Comparison of ENCODE assay signal across 8 cellular contexts in the genomic region with DNA sequence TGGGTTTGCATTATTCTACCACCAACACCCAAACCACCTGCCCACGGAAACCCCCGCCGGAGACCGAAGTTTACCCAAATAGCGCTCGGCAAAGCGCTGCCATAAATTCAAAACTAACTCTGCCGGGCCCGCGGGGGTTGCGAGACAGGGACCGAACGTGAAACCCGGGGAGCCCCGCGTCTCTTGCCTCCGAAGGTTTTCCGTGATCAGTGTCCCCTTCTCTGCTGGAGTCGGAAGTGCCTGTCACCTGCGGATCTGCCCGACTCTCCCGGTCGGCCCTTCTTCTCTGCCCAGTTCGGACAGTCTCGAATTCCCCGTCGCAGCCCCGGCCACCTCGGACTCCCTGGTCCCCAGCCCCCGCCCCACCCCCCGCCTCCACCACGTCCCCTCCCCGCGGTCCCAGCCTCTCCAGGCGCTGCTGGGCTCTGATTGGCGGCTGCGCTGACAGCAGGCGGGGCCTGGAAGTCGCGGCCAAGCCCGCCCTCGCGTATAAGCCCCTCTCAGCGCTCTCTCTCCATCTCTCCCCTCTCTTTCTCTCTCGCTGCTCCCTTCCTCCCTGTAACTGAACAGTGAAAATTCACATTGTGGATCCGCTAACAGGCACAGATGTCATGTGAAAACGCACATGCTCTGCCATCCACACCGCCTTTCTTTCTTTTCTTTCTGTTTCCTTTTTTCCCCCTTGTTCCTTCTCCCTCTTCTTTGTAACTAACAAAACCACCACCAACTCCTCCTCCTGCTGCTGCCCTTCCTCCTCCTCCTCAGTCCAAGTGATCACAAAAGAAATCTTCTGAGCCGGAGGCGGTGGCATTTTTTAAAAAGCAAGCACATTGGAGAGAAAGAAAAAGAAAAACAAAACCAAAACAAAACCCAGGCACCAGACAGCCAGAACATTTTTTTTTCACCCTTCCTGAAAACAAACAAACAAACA. TPM values are rescaled to one million over a fixed set of nuclear protein-coding genes. Genes with fewer than 3 reads are reported as not detected.
A peak's percentile ranks its signal among the peaks of the same experiment; 100 is the strongest.
DNase-seq lines count a peak whose midpoint lies in the region; ATAC-seq and TF ChIP-seq lines count a peak whose summit lies in the region.

A gene (plus strand): TSS at position 517 of the 931 bp plus-strand sequence. CDS start 642 bp downstream, outside the sequence.

- H3K9me3 ChIP-seq in HUES6 (ENCODE audit: control insufficient read depth, insufficient read depth, low read depth, low read length) = no peaks in the 10 kb centered on the region
- no peaks in the 10 kb centered on the region for H3K9me3 ChIP-seq in ectodermal cell (ENCODE audit: control insufficient read depth, low read length)
- no peaks in the 10 kb centered on the region for H3K9me3 ChIP-seq in liver (ENCODE audit: control insufficient read depth in 4 of 4, low read length in 3 of 4)
- no peaks in the 10 kb centered on the region for H3K9me3 ChIP-seq in OCI-LY7 (ENCODE audit: low read length)

- no peak within 1 kb of the TSS for H2AFZ ChIP-seq in OCI-LY7 (ENCODE audit: low read length)

- CTCF ChIA-PET in T-cell (lab: Charles Lee) = interaction anchor here in 1 of 2 donors (0.7 kb wide), 1 partner anchor 841 kb away, joined by 3 read pairs; no protein-coding TSS in a partner anchor
- CTCF ChIA-PET in OCI-LY7 (lab: Charles Lee; ENCODE audit: unreplicated experiment) = no interaction called here

- no peaks in the 10 kb centered on the region for H3K9me3 Mint-ChIP-seq in T-cell

- peak within 1 kb of the TSS; percentile 5 for H3K9ac ChIP-seq in HUES6 (ENCODE audit: low read length)
- no peak within 1 kb of the TSS for H3K9ac ChIP-seq in liver (ENCODE audit: low read depth in 1 of 2, low read length in 2 of 2)

- peaks cover 41 to 51% of the 10 kb centered on the region in 2 donors for H3K27me3 Mint-ChIP-seq in T-cell

- H3K4me3 Mint-ChIP-seq in T-cell = peak within 1 kb of the TSS; percentile 79 to 87 (median 84)

- H3K27ac Mint-ChIP-seq in T-cell = peak within 1 kb of the TSS in 1 of 2 donors; percentile 68

- TF ChIP-seq RAD21 in liver (IDR thresholded peaks at IDR 0.05) = no peak

- H3K9me2 ChIP-seq in OCI-LY7 (ENCODE audit: insufficient read depth, low read length) = no peaks in the 10 kb centered on the region

- peak in 15 of 34 experiments; percentile 5 to 44 (median 23) for DNase-seq in T-cell
- peak; percentile 17 for DNase-seq in stimulated activated CD8-positive, alpha-beta memory T cell treated with anti-CD3 and anti-CD28 coated beads, Interleukin-12 subunit alpha, Interleukin-12 subunit beta, amount 100 ng/mL, for 4 hours (ENCODE audit: low read depth)
- no peak for DNase-seq in OCI-LY7 (ENCODE audit: low spot score)

- H3K4me3 ChIP-seq in GM08714 (ENCODE audit: low read length) (peak within 1 kb of the TSS; percentile 93), HUES6 (ENCODE audit: low read depth, low read length) (peak within 1 kb of the TSS; percentile 83), ectodermal cell (ENCODE audit: insufficient read depth, low read depth, low read length) (peak within 1 kb of the TSS; percentile 57), liver (ENCODE audit: low read depth in 1 of 3, low read length in 3 of 3) (peak within 1 kb of the TSS; percentile 53 to 95 (median 87)), OCI-LY7 (ENCODE audit: low read depth, low read length, poor library complexity, severe bottlenecking) (no peak within 1 kb of the TSS)

- peak; percentile 88 for ATAC-seq in GM21529 (IDR thresholded peaks at IDR 0.05; ENCODE audit: unreplicated experiment)
- ATAC-seq in T-cell (replicated peaks in 1 of 4) = peak; percentile 57 to 80 (median 72)

- H3K27me3 ChIP-seq in HUES6 (ENCODE audit: control insufficient read depth, insufficient read depth, low read length) (peaks cover 64% of the 10 kb centered on the region), ectodermal cell (ENCODE audit: control insufficient read depth, insufficient read depth, low read length, poor library complexity, severe bottlenecking) (peaks cover 64% of the 10 kb centered on the region), liver (ENCODE audit: control insufficient read depth in 4 of 4, insufficient read depth in 4 of 4, low read length in 3 of 4) (peaks cover 2 to 12% (median 6%) of the 10 kb centered on the region in 4 donors)

- H3K27ac ChIP-seq in HUES6 (ENCODE audit: low read depth, low read length) (no peak within 1 kb of the TSS), ectodermal cell (ENCODE audit: insufficient read depth, low read depth, low read length, poor library complexity, severe bottlenecking) (no peak within 1 kb of the TSS), liver (ENCODE audit: low read depth in 1 of 2, low read length in 2 of 2) (no peak within 1 kb of the TSS), OCI-LY7 (ENCODE audit: low read depth, low read length, poor library complexity, severe bottlenecking) (no peak within 1 kb of the TSS)

- H3K36me3 ChIP-seq in HUES6 (ENCODE audit: control insufficient read depth, insufficient read depth, low read length) (no peaks in the 10 kb centered on the region), ectodermal cell (ENCODE audit: control insufficient read depth, insufficient read depth, low read length) (no peaks in the 10 kb centered on the region), liver (ENCODE audit: control insufficient read depth in 4 of 4, insufficient read depth in 3 of 4, low read depth in 1 of 4, low read length in 3 of 4) (no peaks in the 10 kb centered on the region), OCI-LY7 (ENCODE audit: insufficient read depth, low read length) (no peaks in the 10 kb centered on the region)

- peaks cover 25 to 37% (median 28%) of the 10 kb centered on the region in 3 donors for H3K4me1 Mint-ChIP-seq in T-cell

- intact Hi-C loops in OCI-LY7 (cut with micrococcal nuclease; ENCODE audit: unreplicated experiment) = no loop called here

- 0% methylated on average over 48 to 49 of the region's 50 CpGs for WGBS in ectodermal cell, 2 experiments
- WGBS in liver = under 1% methylated on average over 50 of the region's 50 CpGs

- H3K4me2 ChIP-seq in OCI-LY7 (ENCODE audit: low read length) = no peak within 1 kb of the TSS

- POLR2A ChIA-PET in T-cell (lab: Charles Lee) = no interaction called here
- POLR2A ChIA-PET in OCI-LY7 (lab: Charles Lee) = no interaction called here

- no peak for TF ChIP-seq CTCF in liver (IDR thresholded peaks at IDR 0.05; ENCODE audit: low read depth, low read length, missing input control)
- no peak for TF ChIP-seq CTCF in OCI-LY7 (conservative IDR thresholded peaks at IDR 0.05; ENCODE audit: low read length)

- no peaks in the 10 kb centered on the region for H3K79me2 ChIP-seq in OCI-LY7 (ENCODE audit: insufficient read depth, low read depth, low read length)

- H3K36me3 Mint-ChIP-seq in T-cell = no peaks in the 10 kb centered on the region

- BruUV-seq in OCI-LY7 (replicated peaks; lab: Mats Ljungman, UMichigan) = no TSS peak

- no peaks in the 10 kb centered on the region for H4K20me1 ChIP-seq in OCI-LY7 (ENCODE audit: insufficient read depth, low read length)

- H3K4me1 ChIP-seq in HUES6 (ENCODE audit: control insufficient read depth, insufficient read depth, low read length) (peaks cover 35% of the 10 kb centered on the region), ectodermal cell (ENCODE audit: control insufficient read depth, insufficient read depth, low read length) (peaks cover 21% of the 10 kb centered on the region), liver (ENCODE audit: control insufficient read depth in 4 of 4, insufficient read depth in 4 of 4, low read length in 3 of 4) (peaks cover 10 to 43% (median 39%) of the 10 kb centered on the region in 4 donors), OCI-LY7 (ENCODE audit: insufficient read depth, low read length, poor library complexity, severe bottlenecking) (no peaks in the 10 kb centered on the region)

TF ChIP-seq in liver, 16 proteins besides CTCF, POLR2A, EP300 and RAD21 (continues in another document):
- TF ChIP-seq RXRA (IDR thresholded peaks at IDR 0.05) (no peak), HNF4A (conservative IDR thresholded peaks at IDR 0.05) (no peak), FOXA2 (IDR thresholded peaks at IDR 0.05) (no peak), NR2F2 (IDR thresholded peaks at IDR 0.05) (no peak), TAF1 (conservative IDR thresholded peaks at IDR 0.05) (no peak), EGR1 (IDR thresholded peaks at IDR 0.05; ENCODE audit: low read depth in 2 of 2) (no peak), SP1 (IDR thresholded peaks at IDR 0.05) (no peak), FOXA1 (IDR thresholded peaks at IDR 0.05) (no peak), GABPA (IDR thresholded peaks at IDR 0.05 in 1 of 2, conservative IDR thresholded peaks at IDR 0.05 in 1 of 2) (no peak), YY1 (IDR thresholded peaks at IDR 0.05) (no peak)
- TF ChIP-seq, protein P1, sequence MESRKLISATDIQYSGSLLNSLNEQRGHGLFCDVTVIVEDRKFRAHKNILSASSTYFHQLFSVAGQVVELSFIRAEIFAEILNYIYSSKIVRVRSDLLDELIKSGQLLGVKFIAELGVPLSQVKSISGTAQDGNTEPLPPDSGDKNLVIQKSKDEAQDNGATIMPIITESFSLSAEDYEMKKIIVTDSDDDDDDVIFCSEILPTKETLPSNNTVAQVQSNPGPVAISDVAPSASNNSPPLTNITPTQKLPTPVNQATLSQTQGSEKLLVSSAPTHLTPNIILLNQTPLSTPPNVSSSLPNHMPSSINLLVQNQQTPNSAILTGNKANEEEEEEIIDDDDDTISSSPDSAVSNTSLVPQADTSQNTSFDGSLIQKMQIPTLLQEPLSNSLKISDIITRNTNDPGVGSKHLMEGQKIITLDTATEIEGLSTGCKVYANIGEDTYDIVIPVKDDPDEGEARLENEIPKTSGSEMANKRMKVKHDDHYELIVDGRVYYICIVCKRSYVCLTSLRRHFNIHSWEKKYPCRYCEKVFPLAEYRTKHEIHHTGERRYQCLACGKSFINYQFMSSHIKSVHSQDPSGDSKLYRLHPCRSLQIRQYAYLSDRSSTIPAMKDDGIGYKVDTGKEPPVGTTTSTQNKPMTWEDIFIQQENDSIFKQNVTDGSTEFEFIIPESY (IDR thresholded peaks at IDR 0.05) = no peak
- TF ChIP-seq, protein P2, sequence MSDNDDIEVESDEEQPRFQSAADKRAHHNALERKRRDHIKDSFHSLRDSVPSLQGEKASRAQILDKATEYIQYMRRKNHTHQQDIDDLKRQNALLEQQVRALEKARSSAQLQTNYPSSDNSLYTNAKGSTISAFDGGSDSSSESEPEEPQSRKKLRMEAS (IDR thresholded peaks at IDR 0.05) = no peak

RNA-seq across cellular contexts. Expression of the gene that starts here (rescaled TPM):
- total RNA-seq in T-cell = under 1 TPM in 1 of 5 donors, not detected in 4; 0.03 TPM
- polyA plus RNA-seq in ectodermal cell (2013, experiment 1 of 4) = 1.3 TPM
- 1.3 TPM for polyA plus RNA-seq in ectodermal cell (2013, experiment 2 of 4)
- 1.2 TPM for polyA plus RNA-seq in ectodermal cell (2013, experiment 3 of 4)
- polyA plus RNA-seq in ectodermal cell (2013, experiment 4 of 4) = 1.1 TPM
- under 1 TPM in 1 of 2 donors, not detected in 1; 0.05 TPM for total RNA-seq in liver
- polyA plus RNA-seq in liver = under 1 TPM in 1 of 2 donors, not detected in 1; 0.01 TPM
- total RNA-seq in OCI-LY7 (2014; rRNA removed; shearing (Covaris generic)) = not detected in 2 replicates
- not detected in 2 replicates for total RNA-seq in OCI-LY7 (2022)

Comparison
In these comparisons a context has a peak if more than half of its experiments do, and no peak if none do; other contexts are left out.
1. Peak in ATAC-seq in T-cell; RNA of the gene not detected or under 1 TPM.